1 cellular context compared by ENCODE assay signal in the genomic region with DNA sequence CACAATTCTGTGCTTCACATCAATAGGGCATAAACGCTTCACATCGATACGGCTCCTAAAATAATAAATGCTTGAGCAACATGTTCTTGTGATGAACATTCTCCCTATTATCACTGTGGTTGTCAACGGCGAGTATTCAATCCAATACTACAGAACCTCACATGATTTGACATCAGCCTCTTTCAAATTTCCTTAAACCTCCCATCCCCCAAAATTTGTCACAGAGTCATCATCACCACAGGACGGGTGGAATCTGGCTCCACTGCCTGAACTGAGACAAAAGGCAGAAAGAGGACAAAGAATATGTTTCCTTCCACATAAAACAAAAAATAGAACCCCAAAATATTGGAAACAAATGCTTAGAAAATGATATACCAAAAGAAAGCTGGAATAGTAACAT.
TF ChIP-seq lines count a peak whose summit lies in the region.

No MANE protein-coding gene starts in this region.

TF ChIP-seq in GM23338, 12 proteins besides CTCF, POLR2A, EP300 and RAD21 (continued from another document):
- TF ChIP-seq CREB1 (CRISPR knock-in tag; IDR thresholded peaks at IDR 0.05; ENCODE audit: low read depth) = peak; percentile 44; the same call in 1 of the 2 replicates
